In the genomic region with DNA sequence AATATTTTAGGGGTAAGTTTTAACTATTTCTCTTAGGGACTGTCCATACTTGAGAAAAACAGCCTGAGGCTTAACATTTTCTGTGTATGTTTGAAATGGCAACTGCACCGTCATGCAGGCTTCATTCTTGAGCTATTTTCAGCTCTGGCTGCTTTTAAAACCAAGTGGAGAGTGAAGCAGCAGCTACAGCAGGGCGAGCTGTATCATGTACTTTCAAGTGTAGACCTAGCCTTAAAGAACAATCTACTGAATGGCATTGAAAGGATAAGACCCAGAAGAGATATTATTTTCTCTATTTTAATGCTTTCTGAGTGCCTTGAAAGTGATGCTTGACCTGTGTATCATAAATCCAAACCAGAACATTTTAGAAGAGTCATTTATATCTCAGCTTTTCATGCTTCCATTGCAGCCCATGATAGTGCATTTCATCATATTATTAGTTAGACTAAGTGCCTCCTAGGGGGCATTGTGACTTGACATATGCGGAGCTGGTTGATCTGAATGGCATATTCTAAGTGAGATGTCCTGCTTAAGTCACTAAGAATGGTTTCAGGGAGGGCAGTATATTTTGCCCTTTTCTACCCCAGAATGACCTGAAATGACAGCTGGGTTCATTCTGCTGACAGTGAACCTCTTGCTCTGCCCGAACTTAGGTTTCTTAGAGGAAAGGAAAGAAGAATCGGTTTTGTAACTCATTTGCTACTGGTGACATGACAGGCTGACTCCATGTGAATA, we compare ENCODE assay signal across 16 cellular contexts.
DNase-seq lines count a peak whose midpoint lies in the region; ATAC-seq and TF ChIP-seq lines count a peak whose summit lies in the region.
"Had no signal": no experiment of that assay in that cellular context is flagged by ENCODE, and none has a peak within 500 bp of the region (broad histone marks: within the 10 kb centered on the region; RNA-seq: fewer than 3 reads in every experiment).

No MANE protein-coding gene starts in this region.

- peaks cover 6% of the 10 kb centered on the region for H3K9me3 Mint-ChIP-seq in WTC11

- H3K36me3 Mint-ChIP-seq in WTC11, result no peaks in the 10 kb centered on the region
- H3K36me3 Mint-ChIP-seq: activated naive CD8-positive, alpha-beta T cell treated with anti-CD3 and anti-CD28 coated beads for 36 hours had no signal

- no peaks in the 10 kb centered on the region for H3K27me3 ChIP-seq in right cardiac atrium (ENCODE audit: control insufficient read depth, insufficient read depth)
- H3K27me3 ChIP-seq in Karpas-422 (ENCODE audit: low read length), result no peaks in the 10 kb centered on the region
- no peaks in the 10 kb centered on the region for H3K27me3 ChIP-seq in tibial artery

- H3K27ac Mint-ChIP-seq in WTC11, result peak overlapping the region; percentile 52; the same call in 1 of the 2 replicates
- H3K27ac Mint-ChIP-seq: activated naive CD8-positive, alpha-beta T cell treated with anti-CD3 and anti-CD28 coated beads for 36 hours; effector memory CD8-positive, alpha-beta T cell had no signal

- H3K9me3 ChIP-seq in right cardiac atrium (ENCODE audit: control insufficient read depth, low read length), result no peaks in the 10 kb centered on the region
- peaks cover 7% of the 10 kb centered on the region for H3K9me3 ChIP-seq in Karpas-422 (ENCODE audit: low read length)
- H3K9me3 ChIP-seq in tibial artery, result no peaks in the 10 kb centered on the region

- intact Hi-C loops in right cardiac atrium (cut with DNase I), result no loop called here
- intact Hi-C loops in tibial artery (cut with DNase I; ENCODE audit: low total_unique reads), result no loop called here

- H4K20me1 ChIP-seq in Karpas-422 (ENCODE audit: insufficient read depth, low read depth, low read length), result no peaks in the 10 kb centered on the region

- no peak overlapping the region for H3K4me2 ChIP-seq in Karpas-422 (ENCODE audit: low read depth, low read length, poor library complexity, severe bottlenecking)

- no peaks in the 10 kb centered on the region for H3K27me3 Mint-ChIP-seq in WTC11 (ENCODE audit: low read depth)
- H3K27me3 Mint-ChIP-seq: activated naive CD8-positive, alpha-beta T cell treated with anti-CD3 and anti-CD28 coated beads for 36 hours; effector memory CD8-positive, alpha-beta T cell had no signal

- 48% methylated on average over 5 of the region's 5 CpGs for WGBS in right cardiac atrium

- DNase-seq in NCI-H345 (lab: John Stamatoyannopoulos, UW), result peak; percentile 60
- DNase-seq in NCI-H345 treated with DMSO at 0.1 percent for 48 hours (lab: John Stamatoyannopoulos, UW; ENCODE audit: unreplicated experiment), result no peak
- no peak for DNase-seq in WTC11 (ENCODE audit: low spot score)
- DNase-seq in right cardiac atrium, result no peak
- no peak for DNase-seq in Karpas-422
- DNase-seq in germinal center (ENCODE audit: low spot score), result no peak
- DNase-seq in tibial artery, result no peak
- DNase-seq: activated CD4-positive, alpha-beta T cell treated with anti-CD3 and anti-CD28 coated beads, Interleukin-2, amount 50 U/mL, for 48 hours; activated naive CD8-positive, alpha-beta T cell treated with anti-CD3 and anti-CD28 coated beads for 36 hours; activated T-cell treated with anti-CD3 and anti-CD28 coated beads, Interleukin-2, amount 50 U/mL, for 48 hours; effector memory CD8-positive, alpha-beta T cell; mammary epithelial cell; NCI-H2171 had no signal

- H3K9ac ChIP-seq in Karpas-422 (ENCODE audit: low read length), result no peak overlapping the region

- H3K4me1 Mint-ChIP-seq in WTC11, result no peaks in the 10 kb centered on the region
- H3K4me1 Mint-ChIP-seq: activated naive CD8-positive, alpha-beta T cell treated with anti-CD3 and anti-CD28 coated beads for 36 hours had no signal

- ATAC-seq in WTC11 (no peak), right cardiac atrium (peak in 1 of 2 donors; percentile 62), GM21723 (IDR thresholded peaks at IDR 0.05; ENCODE audit: unreplicated experiment) (no peak)
- ATAC-seq: effector memory CD8-positive, alpha-beta T cell had no signal

- no peaks in the 10 kb centered on the region for H3K36me3 ChIP-seq in Karpas-422 (ENCODE audit: insufficient read depth, low read length)
- no peaks in the 10 kb centered on the region for H3K36me3 ChIP-seq in tibial artery

- no peaks in the 10 kb centered on the region for H3K79me2 ChIP-seq in Karpas-422 (ENCODE audit: low read length)

- peak overlapping the region; percentile 70 for H3K27ac ChIP-seq in right cardiac atrium (ENCODE audit: low read length)
- no peak overlapping the region for H3K27ac ChIP-seq in Karpas-422 (ENCODE audit: low read length)
- no peak overlapping the region for H3K27ac ChIP-seq in tibial artery
- H3K27ac ChIP-seq: SK-N-MC had no signal

- CTCF ChIA-PET in WTC11 (lab: Charles Lee), result interaction anchor here (0.6 to 1.1 kb wide), 3 partner anchors 86 to 1050 kb away, joined by 3 to 5 read pairs (median 4); no protein-coding TSS in a partner anchor

- H2AFZ ChIP-seq in Karpas-422 (ENCODE audit: low read length), result no peak overlapping the region

- TF ChIP-seq CTCF in WTC11 (IDR thresholded peaks at IDR 0.05), result no peak
- TF ChIP-seq CTCF in tibial artery (IDR thresholded peaks at IDR 0.05), result no peak

- H3K9me2 ChIP-seq in Karpas-422 (replicated peaks; ENCODE audit: insufficient read depth, low read length), result no peaks in the 10 kb centered on the region

- POLR2A ChIA-PET in WTC11 (lab: Charles Lee), result no interaction called here

- H3K4me1 ChIP-seq in right cardiac atrium (ENCODE audit: control insufficient read depth, insufficient read depth, low read length) (no peaks in the 10 kb centered on the region), Karpas-422 (ENCODE audit: low read length) (no peaks in the 10 kb centered on the region), tibial artery (peaks cover 0 to 7% (median 2%) of the 10 kb centered on the region in 4 donors)

- H3K4me3 ChIP-seq in right cardiac atrium (ENCODE audit: low read length) (no peak overlapping the region), Karpas-422 (ENCODE audit: low read length) (no peak overlapping the region), tibial artery (no peak overlapping the region)
- H3K4me3 ChIP-seq: SK-N-MC had no signal

- no peak overlapping the region for H3K4me3 Mint-ChIP-seq in WTC11
- H3K4me3 Mint-ChIP-seq: activated naive CD8-positive, alpha-beta T cell treated with anti-CD3 and anti-CD28 coated beads for 36 hours; effector memory CD8-positive, alpha-beta T cell; neural crest cell had no signal

TF ChIP-seq in WTC11, 78 proteins besides CTCF, POLR2A, EP300 and RAD21:
- TF ChIP-seq ELF4 (CRISPR knock-in tag; IDR thresholded peaks at IDR 0.05; ENCODE audit: low read depth) (no peak), CREM (CRISPR knock-in tag; IDR thresholded peaks at IDR 0.05) (no peak)
- TF ChIP-seq, protein P1, sequence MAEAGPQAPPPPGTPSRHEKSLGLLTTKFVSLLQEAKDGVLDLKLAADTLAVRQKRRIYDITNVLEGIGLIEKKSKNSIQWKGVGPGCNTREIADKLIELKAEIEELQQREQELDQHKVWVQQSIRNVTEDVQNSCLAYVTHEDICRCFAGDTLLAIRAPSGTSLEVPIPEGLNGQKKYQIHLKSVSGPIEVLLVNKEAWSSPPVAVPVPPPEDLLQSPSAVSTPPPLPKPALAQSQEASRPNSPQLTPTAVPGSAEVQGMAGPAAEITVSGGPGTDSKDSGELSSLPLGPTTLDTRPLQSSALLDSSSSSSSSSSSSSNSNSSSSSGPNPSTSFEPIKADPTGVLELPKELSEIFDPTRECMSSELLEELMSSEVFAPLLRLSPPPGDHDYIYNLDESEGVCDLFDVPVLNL (CRISPR knock-in tag; IDR thresholded peaks at IDR 0.05; ENCODE audit: borderline replicate concordance, low read depth), result no peak
